ENCODE assay signal across 8 cellular contexts in genomic region chr9:126781717-126782388, GRCh38. TPM values are rescaled to one million over a fixed set of nuclear protein-coding genes. Genes with fewer than 3 reads are reported as not detected.
DNase-seq lines count a peak whose midpoint lies in the region; ATAC-seq, FAIRE-seq and TF ChIP-seq lines count a peak whose summit lies in the region.

No MANE protein-coding gene starts in this region.

- 8% methylated on average over 20 of the region's 20 CpGs for WGBS in prostate gland

- no peak overlapping the region for H3K27ac ChIP-seq in prostate gland

- ATAC-seq in SK-N-SH treated with all-trans-retinoic acid at 6 μM for 48 hours (peak; percentile 96), Right ventricle myocardium inferior (peak; percentile 66), HG03469 (IDR thresholded peaks at IDR 0.05; ENCODE audit: unreplicated experiment) (no peak)

- H3K4me3 Mint-ChIP-seq in activated naive CD4-positive, alpha-beta T cell treated with anti-CD3 and anti-CD28 coated beads, Interleukin-2, amount 10 ng/mL, durations not matched to agents 7 days and 5 days: no peak overlapping the region

- TF ChIP-seq POLR2A in prostate gland (IDR thresholded peaks at IDR 0.05): no peak

- H3K9me3 Mint-ChIP-seq in activated naive CD4-positive, alpha-beta T cell treated with anti-CD3 and anti-CD28 coated beads, Interleukin-2, amount 10 ng/mL, durations not matched to agents 7 days and 5 days: no peaks in the 10 kb centered on the region

- no peaks in the 10 kb centered on the region for H3K36me3 Mint-ChIP-seq in activated naive CD4-positive, alpha-beta T cell treated with anti-CD3 and anti-CD28 coated beads, Interleukin-2, amount 10 ng/mL, durations not matched to agents 7 days and 5 days

- no peaks in the 10 kb centered on the region for H3K4me1 ChIP-seq in prostate gland (replicated peaks)

- peak; percentile 91 to 94 (median 92) for TF ChIP-seq CTCF in prostate gland (IDR thresholded peaks at IDR 0.05)

- intact Hi-C loops in Right ventricle myocardium inferior (cut with DNase I): loop anchor here (1.0 to 10.0 kb wide), 5 partner anchors 60 to 280 kb away; no protein-coding TSS in a partner anchor
- intact Hi-C loops in prostate gland (cut with DNase I): loop anchor here (1.0 to 10.0 kb wide), 3 partner anchors 77 to 280 kb away; partner anchors contain the start of gene LMX1B

- H3K36me3 ChIP-seq in prostate gland: no peaks in the 10 kb centered on the region

- no peaks in the 10 kb centered on the region for H3K9me3 ChIP-seq in prostate gland

- DNase-seq in MV-4-11 (lab: John Stamatoyannopoulos, UW) (peak; percentile 30), Right ventricle myocardium inferior (ENCODE audit: missing footprints) (peak; percentile 87), prostate gland (ENCODE audit: low spot score) (peak; percentile 76), urothelium cell line (ENCODE audit: low spot score) (peak; percentile 84)
- DNase-seq in activated naive CD4-positive, alpha-beta T cell treated with anti-CD3 and anti-CD28 coated beads, Interleukin-2, amount 10 ng/mL, durations not matched to agents 7 days and 5 days: peak; percentile 88

- H3K27me3 ChIP-seq in prostate gland (replicated peaks; ENCODE audit: insufficient read depth): peaks cover 4% of the 10 kb centered on the region

- H3K27me3 Mint-ChIP-seq in activated naive CD4-positive, alpha-beta T cell treated with anti-CD3 and anti-CD28 coated beads, Interleukin-2, amount 10 ng/mL, durations not matched to agents 7 days and 5 days: peaks cover 62% of the 10 kb centered on the region

- CTCF ChIA-PET in activated naive CD4-positive, alpha-beta T cell treated with anti-CD3 and anti-CD28 coated beads, Interleukin-2, amount 10 ng/mL, durations not matched to agents 7 days and 5 days (lab: Charles Lee): interaction anchor here (0.6 to 12.5 kb wide), 18 partner anchors 9 to 275 kb away, joined by 3 to 481 read pairs (median 4); no protein-coding TSS in a partner anchor

- H3K27ac Mint-ChIP-seq in activated naive CD4-positive, alpha-beta T cell treated with anti-CD3 and anti-CD28 coated beads, Interleukin-2, amount 10 ng/mL, durations not matched to agents 7 days and 5 days: no peak overlapping the region

- H3K4me3 ChIP-seq in prostate gland: no peak overlapping the region

- H3K4me1 Mint-ChIP-seq in activated naive CD4-positive, alpha-beta T cell treated with anti-CD3 and anti-CD28 coated beads, Interleukin-2, amount 10 ng/mL, durations not matched to agents 7 days and 5 days: peaks cover 4% of the 10 kb centered on the region

- peak; percentile 92 for FAIRE-seq in G401.6 (lab: Jason Lieb, UNC)
- FAIRE-seq in urothelium cell line (lab: Jason Lieb, UNC): no peak

TF ChIP-seq in SK-N-SH treated with all-trans-retinoic acid at 6 μM for 48 hours, 23 proteins besides CTCF, POLR2A, EP300 and RAD21:
- TF ChIP-seq CSDC2 (CRISPR knock-in tag; IDR thresholded peaks at IDR 0.05) (no peak), ZFP30 (CRISPR knock-in tag; IDR thresholded peaks at IDR 0.05) (no peak), TSHZ2 (CRISPR knock-in tag; IDR thresholded peaks at IDR 0.05) (no peak), OSR1 (CRISPR knock-in tag; IDR thresholded peaks at IDR 0.05) (no peak), RARB (CRISPR knock-in tag; IDR thresholded peaks at IDR 0.05) (no peak), ZNF565 (CRISPR knock-in tag; conservative IDR thresholded peaks at IDR 0.05; ENCODE audit: low read depth) (no peak), TOX (CRISPR knock-in tag; IDR thresholded peaks at IDR 0.05; ENCODE audit: borderline replicate concordance) (no peak), BACH2 (CRISPR knock-in tag; IDR thresholded peaks at IDR 0.05; ENCODE audit: borderline replicate concordance) (no peak), ISL1 (CRISPR knock-in tag; IDR thresholded peaks at IDR 0.05) (no peak), ZNF70 (CRISPR knock-in tag; IDR thresholded peaks at IDR 0.05) (no peak), GLIS3 (CRISPR knock-in tag; IDR thresholded peaks at IDR 0.05) (no peak)

RNA-seq across cellular contexts. Expression of gene ZBTB43, which starts 23.0 kb away (rescaled TPM):
- total RNA-seq in Right ventricle myocardium inferior (35.1 TPM), prostate gland (100 to 1,000 TPM in 1 of 2 donors, 10 to 100 TPM in 1; 30.0 to 118 TPM)

Comparison
In these comparisons a context has a peak if more than half of its experiments do, and no peak if none do; other contexts are left out.
1. DNase-seq: peak in every context shown above with its lines; median percentile 88 in activated naive CD4-positive, alpha-beta T cell treated with anti-CD3 and anti-CD28 coated beads, Interleukin-2, amount 10 ng/mL, durations not matched to agents 7 days and 5 days; 87 in Right ventricle myocardium inferior; 84 in urothelium cell line; 76 in prostate gland; 30 in MV-4-11.